In genomic region chr9:137799630-137799983, GRCh38 we compare ENCODE assay signal across 13 cellular contexts.
DNase-seq lines count a peak whose midpoint lies in the region; ATAC-seq and TF ChIP-seq lines count a peak whose summit lies in the region.
"Had no signal": no experiment of that assay in that cellular context is flagged by ENCODE, and none has a peak within 500 bp of the region (broad histone marks: within the 10 kb centered on the region; RNA-seq: fewer than 3 reads in every experiment).

No MANE protein-coding gene starts in this region.

- H3K36me3 Mint-ChIP-seq in WTC11 (peaks cover 79% of the 10 kb centered on the region), endodermal cell (ENCODE audit: low read depth) (peaks cover 93% of the 10 kb centered on the region), nephron progenitor cell (ENCODE audit: low read depth) (peaks cover 89% of the 10 kb centered on the region)
- H3K36me3 Mint-ChIP-seq in stimulated activated naive B cell treated with anti-CD40 and anti-IgM and Interleukin-4, amounts not matched to agents 10 μg/mL and 1 μg/mL and 100 μg/mL, for 72 hours, result peaks cover 74 to 95% of the 10 kb centered on the region in 2 donors
- peaks cover 8 to 22% of the 10 kb centered on the region in 2 donors for H3K36me3 Mint-ChIP-seq in activated naive CD4-positive, alpha-beta T cell treated with anti-CD3 and anti-CD28 coated beads, Interleukin-2, amount 50 U/mL, for 72 hours

- H3K9me3 Mint-ChIP-seq in WTC11, result peaks cover 3% of the 10 kb centered on the region
- H3K9me3 Mint-ChIP-seq in endodermal cell, result peaks cover 2% of the 10 kb centered on the region
- peaks cover 5% of the 10 kb centered on the region for H3K9me3 Mint-ChIP-seq in nephron progenitor cell
- no peaks in the 10 kb centered on the region for H3K9me3 Mint-ChIP-seq in stimulated activated naive B cell treated with anti-CD40 and anti-IgM and Interleukin-4, amounts not matched to agents 10 μg/mL and 1 μg/mL and 100 μg/mL, for 72 hours
- no peaks in the 10 kb centered on the region for H3K9me3 Mint-ChIP-seq in activated naive CD4-positive, alpha-beta T cell treated with anti-CD3 and anti-CD28 coated beads, Interleukin-2, amount 50 U/mL, for 72 hours

- TF ChIP-seq POLR2A in erythroblast (IDR thresholded peaks at IDR 0.05; ENCODE audit: low read length), result no peak

- H3K36me3 ChIP-seq in endodermal cell (ENCODE audit: control insufficient read depth, insufficient read depth, low read length), result peaks cover 58% of the 10 kb centered on the region

- POLR2A ChIA-PET in WTC11 (lab: Charles Lee), result no interaction called here

- no peak overlapping the region for H3K27ac ChIP-seq in endodermal cell (ENCODE audit: low read depth, low read length)
- H3K27ac ChIP-seq: A549 had no signal

- H3K27ac Mint-ChIP-seq in WTC11, result 0 out of 2 replicates have a peak overlapping the region, but pooled peaks have one; percentile 60
- peak overlapping the region; percentile 58 for H3K27ac Mint-ChIP-seq in endodermal cell
- peak overlapping the region; percentile 39 for H3K27ac Mint-ChIP-seq in nephron progenitor cell
- peak overlapping the region; percentile 84 for H3K27ac Mint-ChIP-seq in stimulated activated naive B cell treated with anti-CD40 and anti-IgM and Interleukin-4, amounts not matched to agents 10 μg/mL and 1 μg/mL and 100 μg/mL, for 72 hours
- peak overlapping the region in 1 of 2 donors; percentile 77 for H3K27ac Mint-ChIP-seq in activated naive CD4-positive, alpha-beta T cell treated with anti-CD3 and anti-CD28 coated beads, Interleukin-2, amount 50 U/mL, for 72 hours

- CTCF ChIA-PET in WTC11 (lab: Charles Lee), result interaction anchor here (1.0 kb wide), 1 partner anchor 127 kb away, joined by 3 read pairs; no protein-coding TSS in a partner anchor

- no peak overlapping the region for H3K4me3 Mint-ChIP-seq in WTC11
- H3K4me3 Mint-ChIP-seq in endodermal cell, result no peak overlapping the region
- H3K4me3 Mint-ChIP-seq in nephron progenitor cell, result no peak overlapping the region
- H3K4me3 Mint-ChIP-seq in stimulated activated naive B cell treated with anti-CD40 and anti-IgM and Interleukin-4, amounts not matched to agents 10 μg/mL and 1 μg/mL and 100 μg/mL, for 72 hours, result no peak overlapping the region

- H3K4me3 ChIP-seq in endodermal cell (ENCODE audit: low read length), result no peak overlapping the region
- H3K4me3 ChIP-seq: A549, BLaER1, K562 had no signal

- no peak for TF ChIP-seq CTCF in WTC11 (IDR thresholded peaks at IDR 0.05)
- no peak for TF ChIP-seq CTCF in endodermal cell (conservative IDR thresholded peaks at IDR 0.05)
- TF ChIP-seq CTCF in nephron progenitor cell (IDR thresholded peaks at IDR 0.05), result no peak

- H3K4me1 ChIP-seq in endodermal cell (ENCODE audit: control insufficient read depth, insufficient read depth, low read length), result no peaks in the 10 kb centered on the region
- H3K4me1 ChIP-seq: A549 had no signal

- peaks cover 6% of the 10 kb centered on the region for H3K9me3 ChIP-seq in endodermal cell (ENCODE audit: control insufficient read depth, low read length)
- H3K9me3 ChIP-seq: A549, BLaER1 had no signal

- H3K27me3 ChIP-seq in endodermal cell (ENCODE audit: control insufficient read depth, insufficient read depth, low read length, poor library complexity, severe bottlenecking), result no peaks in the 10 kb centered on the region
- H3K27me3 ChIP-seq: BLaER1 had no signal

- H3K4me1 Mint-ChIP-seq in WTC11 (no peaks in the 10 kb centered on the region), endodermal cell (no peaks in the 10 kb centered on the region), nephron progenitor cell (peaks cover 11% of the 10 kb centered on the region)
- peaks cover 6 to 9% of the 10 kb centered on the region in 2 donors for H3K4me1 Mint-ChIP-seq in stimulated activated naive B cell treated with anti-CD40 and anti-IgM and Interleukin-4, amounts not matched to agents 10 μg/mL and 1 μg/mL and 100 μg/mL, for 72 hours

- no peak for ATAC-seq in WTC11
- no peak for ATAC-seq in stimulated activated naive B cell treated with anti-CD40 and anti-IgM and Interleukin-4, amounts not matched to agents 10 μg/mL and 1 μg/mL and 100 μg/mL, for 72 hours (replicated peaks)
- ATAC-seq in activated naive CD4-positive, alpha-beta T cell treated with anti-CD3 and anti-CD28 coated beads, Interleukin-2, amount 50 U/mL, for 72 hours, result no peak
- ATAC-seq in GM18519 (IDR thresholded peaks at IDR 0.05; ENCODE audit: low FRiP score, unreplicated experiment), result no peak
- ATAC-seq: HCT116, K562 had no signal

- no peak overlapping the region for H3K9ac ChIP-seq in endodermal cell (ENCODE audit: extremely low read depth, low read length, poor library complexity, severe bottlenecking)
- H3K9ac ChIP-seq: BLaER1 had no signal

- DNase-seq in WTC11 (ENCODE audit: low spot score) (no peak), endodermal cell (no peak), nephron progenitor cell (no peak), COR-L47 (lab: John Stamatoyannopoulos, UW) (no peak), erythroblast (lab: John Stamatoyannopoulos, UW) (no peak)
- no peak for DNase-seq in stimulated activated naive B cell treated with anti-CD40 and anti-IgM and Interleukin-4, amounts not matched to agents 10 μg/mL and 1 μg/mL and 100 μg/mL, for 72 hours
- no peak for DNase-seq in activated naive CD4-positive, alpha-beta T cell treated with anti-CD3 and anti-CD28 coated beads, Interleukin-2, amount 50 U/mL, for 72 hours (ENCODE audit: low spot score in 2 of 2)
- DNase-seq: EL had no signal

- no peaks in the 10 kb centered on the region for H3K27me3 Mint-ChIP-seq in WTC11 (ENCODE audit: low read depth)
- no peaks in the 10 kb centered on the region for H3K27me3 Mint-ChIP-seq in endodermal cell (ENCODE audit: insufficient read depth)
- no peaks in the 10 kb centered on the region for H3K27me3 Mint-ChIP-seq in nephron progenitor cell (ENCODE audit: low read depth, poor library complexity)
- H3K27me3 Mint-ChIP-seq in stimulated activated naive B cell treated with anti-CD40 and anti-IgM and Interleukin-4, amounts not matched to agents 10 μg/mL and 1 μg/mL and 100 μg/mL, for 72 hours, result no peaks in the 10 kb centered on the region

- 90 to 97% methylated on average over 5 to 12 of the region's 12 CpGs for WGBS in endodermal cell (ENCODE audit: insufficient coverage in 1 of 2, insufficient read length in 1 of 2), 2 experiments

TF ChIP-seq in WTC11, 78 proteins besides CTCF, POLR2A, EP300 and RAD21 (continues in another document):
- no peak for TF ChIP-seq PRDM15 (CRISPR knock-in tag; IDR thresholded peaks at IDR 0.05)
- no peak for TF ChIP-seq ZNF317 (CRISPR knock-in tag; IDR thresholded peaks at IDR 0.05; ENCODE audit: borderline replicate concordance, low read depth)
- TF ChIP-seq CREM (CRISPR knock-in tag; IDR thresholded peaks at IDR 0.05), result no peak
- no peak for TF ChIP-seq ZMAT4 (CRISPR knock-in tag; IDR thresholded peaks at IDR 0.05)
- no peak for TF ChIP-seq TCF7 (CRISPR knock-in tag; IDR thresholded peaks at IDR 0.05; ENCODE audit: low read depth)
- TF ChIP-seq ZNF425 (CRISPR knock-in tag; conservative IDR thresholded peaks at IDR 0.05), result no peak
- no peak for TF ChIP-seq JAZF1 (CRISPR knock-in tag; IDR thresholded peaks at IDR 0.05)
